Comparison of ENCODE assay signal across 8 cellular contexts in genomic region chr2:144516981-144517824, GRCh38. TPM values are rescaled to one million over a fixed set of nuclear protein-coding genes. Genes with fewer than 3 reads are reported as not detected.
A peak's percentile ranks its signal among the peaks of the same experiment; 100 is the strongest.
DNase-seq lines count a peak whose midpoint lies in the region; ATAC-seq and TF ChIP-seq lines count a peak whose summit lies in the region.

No MANE protein-coding gene starts in this region.

- H3K27ac ChIP-seq in skin epidermis = peak overlapping the region; percentile 87 to 100 (median 97)

- no TSS peak for BruUV-seq in Calu3 (replicated peaks; lab: Mats Ljungman, UMichigan)

- peak overlapping the region; percentile 46 to 75 (median 54) for H3K4me3 ChIP-seq in skin epidermis

- ATAC-seq in GM19438 (IDR thresholded peaks at IDR 0.05; ENCODE audit: low read depth, unreplicated experiment) (peak; percentile 41), HG03457 (IDR thresholded peaks at IDR 0.05; ENCODE audit: unreplicated experiment) (peak; percentile 44)

- TF ChIP-seq CTCF in Calu3 (IDR thresholded peaks at IDR 0.05; ENCODE audit: unreplicated experiment) = no peak

- H3K9me3 Mint-ChIP-seq in Calu3 (ENCODE audit: low read depth, unreplicated experiment) = no peaks in the 10 kb centered on the region

- no peak overlapping the region for H3K4me3 Mint-ChIP-seq in Calu3 (ENCODE audit: low read depth, unreplicated experiment)

- intact Hi-C loops in Calu3 (cut with micrococcal nuclease; ENCODE audit: unreplicated experiment) = loop anchor here (10.0 kb wide), 2 partner anchors 192 to 1238 kb away; no protein-coding TSS in a partner anchor

- no peaks in the 10 kb centered on the region for H3K27me3 Mint-ChIP-seq in Calu3 (ENCODE audit: unreplicated experiment)

- peaks cover 6% of the 10 kb centered on the region for H3K36me3 Mint-ChIP-seq in Calu3 (ENCODE audit: insufficient read depth, unreplicated experiment)

- peak; percentile 26 for DNase-seq in Calu3
- DNase-seq in SK-N-DZ (ENCODE audit: low spot score) = peak; percentile 37
- DNase-seq in brain pericyte (ENCODE audit: low read depth, low spot score) = peak; percentile 60
- DNase-seq in iris pigment epithelial cell (ENCODE audit: low read depth) = peak; percentile 98
- no peak for DNase-seq in NCI-H524 treated with DMSO at 0.1 percent for 48 hours (lab: John Stamatoyannopoulos, UW)

- CTCF ChIA-PET in Calu3 (lab: Charles Lee) = no interaction called here

- peaks cover under 1% of the 10 kb centered on the region for H3K4me1 Mint-ChIP-seq in Calu3 (ENCODE audit: low read depth, unreplicated experiment)

- no peak overlapping the region for H3K27ac Mint-ChIP-seq in Calu3 (ENCODE audit: unreplicated experiment)

RNA-seq across cellular contexts. Expression of gene ZEB2, which starts 2.7 kb away (rescaled TPM):
- total RNA-seq in Calu3 (2022) = 0.32 and 0.97 TPM in 2 replicates
- 5.3 and 7.2 TPM in 2 replicates for polyA plus RNA-seq in SK-N-DZ (2014; cell fraction: cytosol; rRNA removed)
- polyA plus RNA-seq in SK-N-DZ (2014; cell fraction: nucleus; rRNA removed) = 3.6 and 4.5 TPM in 2 replicates
